ENCODE assay signal across 13 cellular contexts in genomic region chr16:67801889-67802288, GRCh38. TPM values are rescaled to one million over a fixed set of nuclear protein-coding genes. Genes with fewer than 3 reads are reported as not detected.
DNase-seq lines count a peak whose midpoint lies in the region; ATAC-seq and TF ChIP-seq lines count a peak whose summit lies in the region.
"Had no signal": no experiment of that assay in that cellular context is flagged by ENCODE, and none has a peak within 500 bp of the region (broad histone marks: within the 10 kb centered on the region; RNA-seq: fewer than 3 reads in every experiment).

No MANE protein-coding gene starts in this region.

- H3K27me3 ChIP-seq in CD8-positive, alpha-beta T cell (ENCODE audit: insufficient read depth, low read length): no peaks in the 10 kb centered on the region
- no peaks in the 10 kb centered on the region for H3K27me3 ChIP-seq in Loucy (ENCODE audit: insufficient read depth, low read length, poor library complexity, severe bottlenecking)

- H3K27ac ChIP-seq in CD8-positive, alpha-beta T cell (ENCODE audit: low read depth, low read length): no peak overlapping the region
- H3K27ac ChIP-seq: PC-9 had no signal

- no peak overlapping the region for H2AFZ ChIP-seq in Loucy (ENCODE audit: low read length)
- H2AFZ ChIP-seq: PC-9 had no signal

- peaks cover 72% of the 10 kb centered on the region for H3K4me1 Mint-ChIP-seq in CD8-positive, alpha-beta T cell (ENCODE audit: low read depth)
- H3K4me1 Mint-ChIP-seq in nephron progenitor cell: peaks cover 16% of the 10 kb centered on the region

- H3K9me2 ChIP-seq in Loucy (replicated peaks; ENCODE audit: low read depth, low read length): no peaks in the 10 kb centered on the region

- H3K4me3 Mint-ChIP-seq in CD8-positive, alpha-beta T cell: peak overlapping the region; percentile 35
- H3K4me3 Mint-ChIP-seq in nephron progenitor cell: no peak overlapping the region

- no peaks in the 10 kb centered on the region for H3K27me3 Mint-ChIP-seq in CD8-positive, alpha-beta T cell (ENCODE audit: low read depth)
- H3K27me3 Mint-ChIP-seq in nephron progenitor cell (ENCODE audit: low read depth, poor library complexity): no peaks in the 10 kb centered on the region

- H3K9me3 Mint-ChIP-seq in CD8-positive, alpha-beta T cell: no peaks in the 10 kb centered on the region
- H3K9me3 Mint-ChIP-seq in nephron progenitor cell: no peaks in the 10 kb centered on the region

- H3F3A ChIP-seq in Loucy (ENCODE audit: low read depth): no peaks in the 10 kb centered on the region

- peaks cover 85% of the 10 kb centered on the region for H3K79me2 ChIP-seq in Loucy (ENCODE audit: insufficient read depth, low read length)

- peak overlapping the region; percentile 71 for H3K4me2 ChIP-seq in Loucy (ENCODE audit: low read depth, low read length, poor library complexity, severe bottlenecking)
- H3K4me2 ChIP-seq: PC-9 had no signal

- DNase-seq in CD8-positive, alpha-beta T cell: peak in 4 of 7 experiments; percentile 18 to 52 (median 30)
- peak; percentile 15 for DNase-seq in activated T-helper 1 cell treated with Interleukin-2 at 50 U/mL for 16 hours (ENCODE audit: low read depth)
- DNase-seq in nephron progenitor cell: no peak
- DNase-seq in AG08396 (ENCODE audit: low spot score): no peak
- DNase-seq in left cardiac atrium: no peak
- DNase-seq: C1 segment of cervical spinal cord, foreskin fibroblast, NCI-H1417, PC-9 had no signal

- POLR2A ChIA-PET in CD8-positive, alpha-beta T cell (lab: Charles Lee): interaction anchor here (0.6 to 1.4 kb wide), 3 partner anchors 32 to 531 kb away, joined by 3 to 4 read pairs (median 4); no protein-coding TSS in a partner anchor

- no peak for TF ChIP-seq CTCF in CD8-positive, alpha-beta T cell (IDR thresholded peaks at IDR 0.05)
- TF ChIP-seq CTCF in Loucy (conservative IDR thresholded peaks at IDR 0.05; ENCODE audit: low read length) (no peak), nephron progenitor cell (IDR thresholded peaks at IDR 0.05) (no peak)

- no peak overlapping the region for H3K4me3 ChIP-seq in CD8-positive, alpha-beta T cell (ENCODE audit: low read depth, low read length)
- H3K4me3 ChIP-seq in Loucy (ENCODE audit: low read length, poor library complexity, severe bottlenecking): peak overlapping the region; percentile 57
- H3K4me3 ChIP-seq: PC-9 had no signal

- no peak for ATAC-seq in CD8-positive, alpha-beta T cell
- ATAC-seq in HG03520 (IDR thresholded peaks at IDR 0.05; ENCODE audit: unreplicated experiment) (no peak), HG02571 (IDR thresholded peaks at IDR 0.05; ENCODE audit: unreplicated experiment) (no peak), left cardiac atrium (no peak)
- ATAC-seq: HepG2 had no signal

- peaks cover 47% of the 10 kb centered on the region for H3K4me1 ChIP-seq in CD8-positive, alpha-beta T cell (ENCODE audit: insufficient read depth, low read length)
- H3K4me1 ChIP-seq in Loucy (ENCODE audit: insufficient read depth, low read length, poor library complexity, severe bottlenecking): peaks cover 52% of the 10 kb centered on the region

- peak overlapping the region; percentile 57 for H3K27ac Mint-ChIP-seq in CD8-positive, alpha-beta T cell
- H3K27ac Mint-ChIP-seq in nephron progenitor cell: peak overlapping the region; percentile 77

- CTCF ChIA-PET in CD8-positive, alpha-beta T cell (lab: Charles Lee): interaction anchor here (0.6 to 5.3 kb wide), 3 partner anchors 14 to 136 kb away, joined by 3 to 48 read pairs (median 4); no protein-coding TSS in a partner anchor

- peaks cover 43% of the 10 kb centered on the region for H4K20me1 ChIP-seq in Loucy (ENCODE audit: insufficient read depth, low read length, poor library complexity, severe bottlenecking)

- H3K36me3 ChIP-seq in CD8-positive, alpha-beta T cell (ENCODE audit: insufficient read depth, low read length): peaks cover 4% of the 10 kb centered on the region
- H3K36me3 ChIP-seq in Loucy (ENCODE audit: insufficient read depth, low read length): peaks cover 7% of the 10 kb centered on the region; the same call in 1 of the 2 replicates

- peaks cover 48% of the 10 kb centered on the region for H3K36me3 Mint-ChIP-seq in CD8-positive, alpha-beta T cell
- peaks cover 76% of the 10 kb centered on the region for H3K36me3 Mint-ChIP-seq in nephron progenitor cell (ENCODE audit: low read depth)

- H3K9me3 ChIP-seq in CD8-positive, alpha-beta T cell (ENCODE audit: low read length): no peaks in the 10 kb centered on the region
- H3K9me3 ChIP-seq in Loucy (ENCODE audit: insufficient read depth, low read depth, low read length): no peaks in the 10 kb centered on the region

- H3K9ac ChIP-seq in Loucy (ENCODE audit: low read depth, low read length, poor library complexity, severe bottlenecking): peak overlapping the region; percentile 27

- intact Hi-C loops in CD8-positive, alpha-beta T cell (cut with DNase I, micrococcal nuclease): loop anchor here in 1 of 2 experiments (1.0 kb wide), 1 partner anchor 83 kb away; the partner anchor contains the start of gene GFOD2
- intact Hi-C loops in left cardiac atrium (cut with DNase I): no loop called here

RNA-seq across cellular contexts. Expression of gene RANBP10, which starts 4.5 kb away (rescaled TPM):
- 10 to 100 TPM; 14.6 to 14.8 TPM for total RNA-seq in CD8-positive, alpha-beta T cell
- 10 to 100 TPM; 10.9 to 14.3 TPM for total RNA-seq in left cardiac atrium

RNA-seq across cellular contexts. Expression of gene TSNAXIP1, which starts 4.8 kb away (rescaled TPM):
- under 1 TPM; 0.31 to 0.41 TPM for total RNA-seq in CD8-positive, alpha-beta T cell
- total RNA-seq in left cardiac atrium: under 1 TPM; 0.55 to 0.74 TPM

RNA-seq across cellular contexts. Expression of gene THAP11, which starts 40.2 kb away (rescaled TPM):
- 10 to 100 TPM; 25.1 to 26.0 TPM for total RNA-seq in CD8-positive, alpha-beta T cell
- 10 to 100 TPM; 24.5 to 24.7 TPM for total RNA-seq in left cardiac atrium

RNA-seq across cellular contexts. Expression of gene NUTF2, which starts 44.8 kb away (rescaled TPM):
- 10 to 100 TPM; 23.6 to 23.7 TPM for total RNA-seq in CD8-positive, alpha-beta T cell
- total RNA-seq in left cardiac atrium: 10 to 100 TPM; 59.8 to 73.9 TPM

RNA-seq across cellular contexts. Expression of gene CENPT, which starts 45.6 kb away (rescaled TPM):
- 10 to 100 TPM; 67.7 to 72.3 TPM for total RNA-seq in CD8-positive, alpha-beta T cell
- total RNA-seq in left cardiac atrium: 10 to 100 TPM; 22.1 to 22.2 TPM

Comparison
In these comparisons a context has a peak if more than half of its experiments do, and no peak if none do; other contexts are left out.
1. DNase-seq: peak in CD8-positive, alpha-beta T cell (4 of 7) and activated T-helper 1 cell treated with Interleukin-2 at 50 U/mL for 16 hours (single experiment); none in nephron progenitor cell (single experiment), AG08396 (single experiment) and left cardiac atrium (single experiment).